Comparison of ENCODE assay signal across 1 cellular context in genomic region chr12:96402061-96402460, GRCh38.
TF ChIP-seq lines count a peak whose summit lies in the region.

No MANE protein-coding gene starts in this region.

TF ChIP-seq in GM12878, 131 proteins besides CTCF, POLR2A, EP300 and RAD21 (continued from another document):
- no peak for TF ChIP-seq ZNF592 (IDR thresholded peaks at IDR 0.05)
- TF ChIP-seq CHD1 (IDR thresholded peaks at IDR 0.05; ENCODE audit: low read depth, low read length): no peak
- TF ChIP-seq BACH1 (IDR thresholded peaks at IDR 0.05; ENCODE audit: borderline replicate concordance): no peak
- TF ChIP-seq YY1 (IDR thresholded peaks at IDR 0.05; ENCODE audit: low read depth, low read length): no peak
- no peak for TF ChIP-seq ZZZ3 (IDR thresholded peaks at IDR 0.05; ENCODE audit: control insufficient read depth, insufficient read length, low read depth)
- no peak for TF ChIP-seq BCLAF1 (IDR thresholded peaks at IDR 0.05)
- no peak for TF ChIP-seq ZNF622 (IDR thresholded peaks at IDR 0.05)
- TF ChIP-seq POU2F2 (IDR thresholded peaks at IDR 0.05; ENCODE audit: borderline replicate concordance, low read depth, low read length): no peak
